ENCODE assay signal across 8 cellular contexts in genomic region chr20:19964289-19965263, GRCh38. TPM values are rescaled to one million over a fixed set of nuclear protein-coding genes. Genes with fewer than 3 reads are reported as not detected.
DNase-seq lines count a peak whose midpoint lies in the region; ATAC-seq, FAIRE-seq and TF ChIP-seq lines count a peak whose summit lies in the region.

No MANE protein-coding gene starts in this region.

- H3K27me3 ChIP-seq in ascending aorta (no peaks in the 10 kb centered on the region), tibial nerve (no peaks in the 10 kb centered on the region)

- H3K4me1 ChIP-seq in ascending aorta: no peaks in the 10 kb centered on the region
- peaks cover 0 to 17% (median 0%) of the 10 kb centered on the region in 4 donors for H3K4me1 ChIP-seq in tibial nerve

- no peak for FAIRE-seq in GM12892 (lab: Jason Lieb, UNC)

- peak; percentile 33 to 91 for TF ChIP-seq EP300 in tibial nerve (IDR thresholded peaks at IDR 0.05)

- H3K36me3 ChIP-seq in ascending aorta: peaks cover 33 to 84% of the 10 kb centered on the region in 2 donors
- peaks cover 0 to 79% (median 0%) of the 10 kb centered on the region in 3 donors for H3K36me3 ChIP-seq in tibial nerve

- H3K27ac ChIP-seq in ascending aorta (peak overlapping the region; percentile 9 to 48), tibial nerve (peak overlapping the region in 3 of 4 donors; percentile 4 to 78 (median 54))

- H3K9me3 ChIP-seq in ascending aorta: no peaks in the 10 kb centered on the region
- no peaks in the 10 kb centered on the region for H3K9me3 ChIP-seq in tibial nerve

- WGBS in tibial nerve, 2 donors: 58 to 59% methylated on average over 15 of the region's 15 CpGs

- peak; percentile 81 for DNase-seq in HuH-7.5 (ENCODE audit: low spot score)
- DNase-seq in ascending aorta (ENCODE audit: low spot score in 2 of 2): peak in 1 of 2 donors; percentile 77
- DNase-seq in islet precursor cell: peak; percentile 89
- peak in 1 of 2 donors; percentile 67 for DNase-seq in tibial nerve (ENCODE audit: low spot score in 2 of 2)
- DNase-seq in GM12892 (ENCODE audit: insufficient read length): no peak
- no peak for DNase-seq in stimulated activated CD4-positive, alpha-beta T cell treated with anti-CD3 and anti-CD28 coated beads, Interleukin-2, amount 100 ng/mL, for 48 hours
- no peak for DNase-seq in NCI-H1930 (lab: John Stamatoyannopoulos, UW)

- intact Hi-C loops in ascending aorta (cut with DNase I): no loop called here

- no peak overlapping the region for H3K4me3 ChIP-seq in ascending aorta
- no peak overlapping the region for H3K4me3 ChIP-seq in tibial nerve

- TF ChIP-seq POLR2A in tibial nerve (IDR thresholded peaks at IDR 0.05) (no peak), GM12892 (IDR thresholded peaks at IDR 0.05; ENCODE audit: low read depth, low read length) (no peak)

- TF ChIP-seq CTCF in ascending aorta (IDR thresholded peaks at IDR 0.05): no peak
- no peak for TF ChIP-seq CTCF in tibial nerve (IDR thresholded peaks at IDR 0.05)

- ATAC-seq in HG03378 (IDR thresholded peaks at IDR 0.05; ENCODE audit: unreplicated experiment): no peak

RNA-seq across cellular contexts. Expression of gene NAA20, which starts 52.6 kb away (rescaled TPM):
- total RNA-seq in ascending aorta (2.7 TPM), tibial nerve (10 to 100 TPM; 18.1 to 27.2 (median 20.8) TPM)
- 78.4 TPM for polyA plus RNA-seq in GM12892 (2012; ENCODE audit: missing spikeins)

Comparison
In these comparisons a context has a peak if more than half of its experiments do, and no peak if none do; other contexts are left out.
1. DNase-seq: peak in HuH-7.5 (single experiment) and islet precursor cell (single experiment); none in GM12892 (single experiment), stimulated activated CD4-positive, alpha-beta T cell treated with anti-CD3 and anti-CD28 coated beads, Interleukin-2, amount 100 ng/mL, for 48 hours (0 of 2) and NCI-H1930 (0 of 2).